In genomic region chr6:135728589-135728988, GRCh38 we compare ENCODE assay signal across 16 cellular contexts.
A peak's percentile ranks its signal among the peaks of the same experiment; 100 is the strongest.
DNase-seq lines count a peak whose midpoint lies in the region; ATAC-seq and TF ChIP-seq lines count a peak whose summit lies in the region.
"Had no signal": no experiment of that assay in that cellular context is flagged by ENCODE, and none has a peak within 500 bp of the region (broad histone marks: within the 10 kb centered on the region; RNA-seq: fewer than 3 reads in every experiment).

No MANE protein-coding gene starts in this region.

- DNase-seq in LNCaP clone FGC (ENCODE audit: low read depth) (peak; percentile 37), RPMI7951 (ENCODE audit: low read depth) (peak; percentile 18), mesothelial cell of epicardium (ENCODE audit: low spot score in 2 of 2, unreplicated experiment in 2 of 2) (no peak), amniotic stem cell (lab: John Stamatoyannopoulos, UW) (no peak), OCI-M2 (lab: John Stamatoyannopoulos, UW; ENCODE audit: unreplicated experiment) (no peak)
- DNase-seq: Caco-2; CD4-positive, CD25-positive, alpha-beta regulatory T cell; CD8-positive, alpha-beta T cell; DMS79; GF-D8; GM23248; H7; HCEC 1CT had no signal

- no peak for TF ChIP-seq CTCF in LNCaP clone FGC (IDR thresholded peaks at IDR 0.05; ENCODE audit: control insufficient read depth, extremely low read depth, insufficient read depth)
- no peak for TF ChIP-seq CTCF in mesothelial cell of epicardium (IDR thresholded peaks at IDR 0.05; ENCODE audit: unreplicated experiment)

- peak overlapping the region; percentile 87 for H3K27ac Mint-ChIP-seq in mesothelial cell of epicardium
- H3K27ac Mint-ChIP-seq: B cell; CD8-positive, alpha-beta T cell had no signal

- H3K4me3 Mint-ChIP-seq in mesothelial cell of epicardium = no peak overlapping the region
- H3K4me3 Mint-ChIP-seq: B cell; CD4-positive, CD25-positive, alpha-beta regulatory T cell; CD8-positive, alpha-beta T cell had no signal

- H3K4me1 Mint-ChIP-seq in mesothelial cell of epicardium = peaks cover 20% of the 10 kb centered on the region
- H3K4me1 Mint-ChIP-seq: B cell; CD4-positive, CD25-positive, alpha-beta regulatory T cell had no signal

- H3K4me3 ChIP-seq in LNCaP clone FGC (ENCODE audit: low read depth, low read length) = no peak overlapping the region
- H3K4me3 ChIP-seq: BLaER1, GM23248 had no signal

- peaks cover 23% of the 10 kb centered on the region for H3K36me3 Mint-ChIP-seq in mesothelial cell of epicardium
- H3K36me3 Mint-ChIP-seq: CD4-positive, CD25-positive, alpha-beta regulatory T cell had no signal

- peaks cover 33% of the 10 kb centered on the region for H3K9me3 Mint-ChIP-seq in mesothelial cell of epicardium

- H3K27me3 Mint-ChIP-seq in mesothelial cell of epicardium (ENCODE audit: low read depth) = no peaks in the 10 kb centered on the region
- H3K27me3 Mint-ChIP-seq: CD4-positive, CD25-positive, alpha-beta regulatory T cell had no signal

- no peak for ATAC-seq in GM21737 (IDR thresholded peaks at IDR 0.05; ENCODE audit: unreplicated experiment)
- ATAC-seq: CD8-positive, alpha-beta T cell had no signal

Comparison
In these comparisons a context has a peak if more than half of its experiments do, and no peak if none do; other contexts are left out.
1. DNase-seq: peak in LNCaP clone FGC (single experiment) and RPMI7951 (single experiment); none in mesothelial cell of epicardium (0 of 2), amniotic stem cell (single experiment) and OCI-M2 (single experiment).